In genomic region chr14:20855652-20856291, GRCh38 we compare ENCODE assay signal across 9 cellular contexts. TPM values are rescaled to one million over a fixed set of nuclear protein-coding genes. Genes with fewer than 3 reads are reported as not detected.
A peak's percentile ranks its signal among the peaks of the same experiment; 100 is the strongest.
DNase-seq lines count a peak whose midpoint lies in the region; TF ChIP-seq lines count a peak whose summit lies in the region.
"Had no signal": no experiment of that assay in that cellular context is flagged by ENCODE, and none has a peak within 500 bp of the region (broad histone marks: within the 10 kb centered on the region; RNA-seq: fewer than 3 reads in every experiment).

No MANE protein-coding gene starts in this region.

- H3K27ac ChIP-seq in GM23248 = no peak overlapping the region
- no peak overlapping the region for H3K27ac ChIP-seq in SK-N-SH (ENCODE audit: low read depth in 2 of 2, low read length in 1 of 2)
- H3K27ac ChIP-seq: BLaER1 had no signal

- no peak overlapping the region for H3K9ac ChIP-seq in GM23248
- H3K9ac ChIP-seq in SK-N-SH = no peak overlapping the region
- H3K9ac ChIP-seq: BLaER1 had no signal

- peak; percentile 60 for TF ChIP-seq RAD21 in SK-N-SH (IDR thresholded peaks at IDR 0.05; ENCODE audit: low read length)

- H3K4me3 ChIP-seq in GM23248 = no peak overlapping the region
- no peak overlapping the region for H3K4me3 ChIP-seq in SK-N-SH (ENCODE audit: low read depth in 2 of 2, low read length in 1 of 2)
- H3K4me3 ChIP-seq: BLaER1 had no signal

- WGBS in GM23248 (ENCODE audit: low coverage in 1 of 2, low lambda C conversion rate in 2 of 2, missing lambda C conversion rate in 2 of 2), 2 experiments = 8 to 11% methylated on average over 8 of the region's 8 CpGs
- WGBS in SK-N-SH (ENCODE audit: low lambda C conversion rate) = 4% methylated on average over 8 of the region's 8 CpGs

- no peaks in the 10 kb centered on the region for H3K9me2 ChIP-seq in GM23248 (ENCODE audit: insufficient read depth)
- H3K9me2 ChIP-seq in SK-N-SH = no peaks in the 10 kb centered on the region

- H3K4me2 ChIP-seq in GM23248 (ENCODE audit: unreplicated experiment) = no peak overlapping the region
- no peak overlapping the region for H3K4me2 ChIP-seq in SK-N-SH
- H3K4me2 ChIP-seq: BLaER1 had no signal

- no peak for TF ChIP-seq EP300 in SK-N-SH (IDR thresholded peaks at IDR 0.05; ENCODE audit: borderline replicate concordance in 1 of 2, low read depth in 1 of 2, low read length in 1 of 2)

- CTCF ChIA-PET in SK-N-SH (lab: Yijun Ruan, JAX) = interaction anchor here (0.6 to 1.6 kb wide), 8 partner anchors 115 to 249 kb away, joined by 3 to 11 read pairs (median 3); no protein-coding TSS in a partner anchor

- H3F3A ChIP-seq in GM23248 (ENCODE audit: insufficient read depth) = no peaks in the 10 kb centered on the region
- no peaks in the 10 kb centered on the region for H3F3A ChIP-seq in SK-N-SH (replicated peaks; ENCODE audit: insufficient read depth)

- in situ Hi-C loops in GM23248 (cut with MboI) (loop anchor here (10.0 kb wide), 1 partner anchor 109 kb away; no protein-coding TSS in a partner anchor), T47D (cut with HindIII; ENCODE audit: low pct_unique_long_range_greater_than_20kb, low sequenced_read_pairs) (no loop called here)

- no peaks in the 10 kb centered on the region for H4K20me1 ChIP-seq in GM23248 (ENCODE audit: insufficient read depth)
- no peaks in the 10 kb centered on the region for H4K20me1 ChIP-seq in SK-N-SH (ENCODE audit: insufficient read depth)
- H4K20me1 ChIP-seq: BLaER1 had no signal

- H3K9me3 ChIP-seq in GM23248 (ENCODE audit: low read depth) = no peaks in the 10 kb centered on the region
- H3K9me3 ChIP-seq in SK-N-SH = no peaks in the 10 kb centered on the region
- H3K9me3 ChIP-seq: BLaER1 had no signal

- peak; percentile 66 for TF ChIP-seq CTCF in SK-N-SH (IDR thresholded peaks at IDR 0.05)

- H3K4me1 ChIP-seq in GM23248 (ENCODE audit: insufficient read depth) = no peaks in the 10 kb centered on the region
- peaks cover 0 to 3% of the 10 kb centered on the region in 2 experiments; a peak in 1 of 4 replicates for H3K4me1 ChIP-seq in SK-N-SH (ENCODE audit: control insufficient read depth in 1 of 2, insufficient read depth in 2 of 2, low read depth in 1 of 2, low read length in 1 of 2)
- H3K4me1 ChIP-seq: BLaER1 had no signal

- H2AFZ ChIP-seq in GM23248 = no peak overlapping the region
- no peak overlapping the region for H2AFZ ChIP-seq in SK-N-SH (ENCODE audit: low read depth)

- H3K36me3 ChIP-seq in GM23248 (ENCODE audit: low read depth) (no peaks in the 10 kb centered on the region), SK-N-SH (replicated peaks in 1 of 2; ENCODE audit: control insufficient read depth in 1 of 2, insufficient read depth in 2 of 2, low read length in 1 of 2) (no peaks in the 10 kb centered on the region)
- H3K36me3 ChIP-seq: BLaER1 had no signal

- H3K27me3 ChIP-seq in GM23248 (replicated peaks; ENCODE audit: insufficient read depth) (peaks cover 13% of the 10 kb centered on the region; the same call in 1 of the 2 replicates), SK-N-SH (ENCODE audit: insufficient read depth) (peaks cover 43% of the 10 kb centered on the region; the same call in 1 of the 2 replicates)
- H3K27me3 ChIP-seq: BLaER1 had no signal

- H3K79me2 ChIP-seq in GM23248 (ENCODE audit: insufficient read depth) (no peaks in the 10 kb centered on the region), SK-N-SH (ENCODE audit: insufficient read depth) (no peaks in the 10 kb centered on the region)

- POLR2A ChIA-PET in SK-N-SH (lab: Yijun Ruan, JAX) = no interaction called here

- DNase-seq in NCI-H1092 treated with DMSO at 0.1 percent for 48 hours (lab: John Stamatoyannopoulos, UW) (peak; percentile 26), NCI-H1092 (lab: John Stamatoyannopoulos, UW) (no peak), GM23248 (peak; percentile 78), Kasumi-1 (lab: John Stamatoyannopoulos, UW) (peak; percentile 92 to 95), SK-N-SH (peak; percentile 42), T47D (ENCODE audit: low read depth in 1 of 2, low spot score in 1 of 2) (peak; percentile 39 to 88), iris pigment epithelial cell (ENCODE audit: low read depth) (peak; percentile 72)
- DNase-seq in stimulated activated CD4-positive, alpha-beta T cell treated with anti-CD3 and anti-CD28 coated beads, Interleukin-1b, Interleukin-23, amount 100 ng/mL, for 48 hours = peak; percentile 49

TF ChIP-seq in SK-N-SH, 30 proteins besides CTCF, POLR2A, EP300 and RAD21:
- TF ChIP-seq IRF3 (IDR thresholded peaks at IDR 0.05; ENCODE audit: low read depth, low read length) (no peak), REST (IDR thresholded peaks at IDR 0.05; ENCODE audit: low read depth, low read length) (peak; percentile 76), FOSL2 (IDR thresholded peaks at IDR 0.05; ENCODE audit: borderline replicate concordance, low read depth) (no peak), NRF1 (IDR thresholded peaks at IDR 0.05; ENCODE audit: low read depth, low read length) (no peak), SMC3 (IDR thresholded peaks at IDR 0.05; ENCODE audit: low read depth, low read length) (peak; percentile 41), MEF2A (IDR thresholded peaks at IDR 0.05; ENCODE audit: borderline replicate concordance, low read depth) (no peak), USF1 (IDR thresholded peaks at IDR 0.05; ENCODE audit: borderline replicate concordance, low read depth) (peak; percentile 23; the same call in 1 of the 2 replicates)

RNA-seq across cellular contexts. Expression of gene RNASE3, which starts 35.4 kb away (rescaled TPM):
- not detected in 2 replicates for total RNA-seq in GM23248 (2014; rRNA removed; shearing (Covaris generic))
- polyA plus RNA-seq in GM23248 (2016; fragmentation: Nextera tagmentation; extraction: Ambion mirVana) = not detected in 2 replicates
- not detected in 2 replicates for polyA plus RNA-seq in SK-N-SH (2012; rRNA removed)
- polyA plus RNA-seq in SK-N-SH (2012; cell fraction: cytosol; rRNA removed) = not detected in 2 replicates
- polyA plus RNA-seq in SK-N-SH (2012; cell fraction: nucleus; rRNA removed) = not detected in 2 replicates

RNA-seq across cellular contexts. Expression of gene RNASE1, which starts 53.1 kb away (rescaled TPM):
- total RNA-seq in GM23248 (2014; rRNA removed; shearing (Covaris generic)) = not detected in 2 replicates
- polyA plus RNA-seq in GM23248 (2016; fragmentation: Nextera tagmentation; extraction: Ambion mirVana) (not detected in 2 replicates), SK-N-SH (2012; rRNA removed) (not detected in 2 replicates)
- not detected in 2 replicates for polyA plus RNA-seq in SK-N-SH (2012; cell fraction: cytosol; rRNA removed)
- polyA plus RNA-seq in SK-N-SH (2012; cell fraction: nucleus; rRNA removed) = not detected in 2 replicates
